8 cellular contexts compared by ENCODE assay signal in genomic region chr18:59139291-59139614, GRCh38. TPM values are rescaled to one million over a fixed set of nuclear protein-coding genes. Genes with fewer than 3 reads are reported as not detected.
DNase-seq lines count a peak whose midpoint lies in the region; ATAC-seq and TF ChIP-seq lines count a peak whose summit lies in the region.

No MANE protein-coding gene starts in this region.

- H3K36me3 ChIP-seq in GM23338 (ENCODE audit: insufficient read depth) (no peaks in the 10 kb centered on the region; the same call in 1 of the 2 replicates), RWPE2 (ENCODE audit: low read depth) (no peaks in the 10 kb centered on the region), neuron (ENCODE audit: insufficient read depth, low read length) (no peaks in the 10 kb centered on the region), subcutaneous abdominal adipose tissue (ENCODE audit: control insufficient read depth in 5 of 5, insufficient read depth in 5 of 5, low read length in 5 of 5) (no peaks in the 10 kb centered on the region)

- peaks cover 10% of the 10 kb centered on the region; the same call in 1 of the 2 replicates for H4K20me1 ChIP-seq in GM23338 (replicated peaks; ENCODE audit: insufficient read depth)

- H3K27ac Mint-ChIP-seq in GM23338 = peak overlapping the region; percentile 99

- no peaks in the 10 kb centered on the region for H3K36me3 Mint-ChIP-seq in GM23338 (ENCODE audit: low read depth)

- no peaks in the 10 kb centered on the region for H3K27me3 Mint-ChIP-seq in GM23338 (ENCODE audit: insufficient read depth, low read depth, poor library complexity)

- H3K9me3 Mint-ChIP-seq in GM23338 = no peaks in the 10 kb centered on the region

- H3K4me1 Mint-ChIP-seq in GM23338 = peaks cover 22% of the 10 kb centered on the region

- DNase-seq in DMS79 (lab: John Stamatoyannopoulos, UW) (peak; percentile 77), GM23338 (ENCODE audit: low spot score) (peak; percentile 94), LoVo (ENCODE audit: low spot score) (peak; percentile 92), RWPE2 (ENCODE audit: low spot score) (peak; percentile 82), fibroblast of villous mesenchyme (ENCODE audit: low read depth) (peak; percentile 77)
- DNase-seq in activated effector memory CD4-positive, alpha-beta T cell treated with anti-CD3 and anti-CD28 coated beads, Interleukin-2, amount 50 U/mL, for 16 hours = peak; percentile 97

- peak overlapping the region; percentile 98 for H3K4me3 Mint-ChIP-seq in GM23338

- H3K9me2 ChIP-seq in GM23338 (ENCODE audit: insufficient read depth) = peaks cover 9% of the 10 kb centered on the region; the same call in 1 of the 2 replicates

- peak overlapping the region; percentile 72 for H3K4me2 ChIP-seq in GM23338

- no peak for TF ChIP-seq CTCF in GM23338 (conservative IDR thresholded peaks at IDR 0.05; ENCODE audit: low read depth in 2 of 2)
- no peak for TF ChIP-seq CTCF in RWPE2 (IDR thresholded peaks at IDR 0.05; ENCODE audit: poor library complexity, severe bottlenecking)
- no peak for TF ChIP-seq CTCF in fibroblast of villous mesenchyme (IDR thresholded peaks at IDR 0.05; ENCODE audit: insufficient read depth, low read depth, low read length)

- no peaks in the 10 kb centered on the region for H3F3A ChIP-seq in GM23338 (replicated peaks; ENCODE audit: low read depth)

- peak overlapping the region; percentile 88; the same call in 1 of the 2 replicates for H3K27ac ChIP-seq in GM23338 (ENCODE audit: low read depth)
- H3K27ac ChIP-seq in RWPE2 (ENCODE audit: poor library complexity, severe bottlenecking) = peak overlapping the region; percentile 36
- H3K27ac ChIP-seq in subcutaneous abdominal adipose tissue (ENCODE audit: low read depth, low read length) = no peak overlapping the region

- H3K9ac ChIP-seq in subcutaneous abdominal adipose tissue (ENCODE audit: low read length in 5 of 5) = peak overlapping the region in 3 of 5 donors; percentile 7 to 87 (median 72)

- peaks cover 19% of the 10 kb centered on the region for H3K4me1 ChIP-seq in GM23338 (ENCODE audit: insufficient read depth)
- no peaks in the 10 kb centered on the region for H3K4me1 ChIP-seq in RWPE2 (ENCODE audit: insufficient read depth, poor library complexity, severe bottlenecking)
- H3K4me1 ChIP-seq in neuron (ENCODE audit: insufficient read depth, low read length) = peaks cover 21% of the 10 kb centered on the region
- peaks cover 0 to 13% (median 12%) of the 10 kb centered on the region in 5 donors for H3K4me1 ChIP-seq in subcutaneous abdominal adipose tissue (ENCODE audit: control insufficient read depth in 5 of 5, insufficient read depth in 5 of 5, low read length in 5 of 5)

- H2AFZ ChIP-seq in GM23338 = peak overlapping the region; percentile 63; the same call in 1 of the 2 replicates
- peak overlapping the region; percentile 94 for H2AFZ ChIP-seq in neuron (ENCODE audit: low read depth, low read length)

- ATAC-seq in GM23338 = peak; percentile 84
- peak; percentile 88 for ATAC-seq in RWPE2 (ENCODE audit: low read depth)

- H3K27me3 ChIP-seq in GM23338 (ENCODE audit: insufficient read depth) = no peaks in the 10 kb centered on the region
- H3K27me3 ChIP-seq in RWPE2 (ENCODE audit: insufficient read depth, poor library complexity, severe bottlenecking) = peaks cover under 1% of the 10 kb centered on the region
- H3K27me3 ChIP-seq in neuron (ENCODE audit: insufficient read depth, low read length) = no peaks in the 10 kb centered on the region
- H3K27me3 ChIP-seq in subcutaneous abdominal adipose tissue (ENCODE audit: control insufficient read depth in 5 of 5, insufficient read depth in 4 of 5, low read length in 5 of 5) = peaks cover 0 to 20% (median 6%) of the 10 kb centered on the region in 5 donors

- peaks cover 37% of the 10 kb centered on the region for H3K79me2 ChIP-seq in GM23338 (replicated peaks; ENCODE audit: insufficient read depth)

- H3K4me3 ChIP-seq in GM23338 (peak overlapping the region; percentile 98), RWPE2 (ENCODE audit: severe bottlenecking) (peak overlapping the region; percentile 86), fibroblast of villous mesenchyme (ENCODE audit: low read depth, low read length) (peak overlapping the region; percentile 90), neuron (ENCODE audit: low read length) (peak overlapping the region; percentile 80), subcutaneous abdominal adipose tissue (ENCODE audit: low read depth in 1 of 5, low read length in 5 of 5) (peak overlapping the region; percentile 79 to 90 (median 83))

- H3K9me3 ChIP-seq in RWPE2 (ENCODE audit: severe bottlenecking) (no peaks in the 10 kb centered on the region), neuron (ENCODE audit: low read length) (no peaks in the 10 kb centered on the region), subcutaneous abdominal adipose tissue (ENCODE audit: control insufficient read depth in 5 of 5, low read length in 5 of 5) (no peaks in the 10 kb centered on the region)

TF ChIP-seq in GM23338, 12 proteins besides CTCF, POLR2A, EP300 and RAD21 (continues in another document):
- TF ChIP-seq REST (IDR thresholded peaks at IDR 0.05; ENCODE audit: unreplicated experiment) (no peak), POLR2AphosphoS5 (IDR thresholded peaks at IDR 0.05; ENCODE audit: low read depth) (peak; percentile 67), ETS1 (IDR thresholded peaks at IDR 0.05) (no peak), ZNF114 (CRISPR knock-in tag; IDR thresholded peaks at IDR 0.05) (no peak)

RNA-seq across cellular contexts. Expression of gene SEC11C, which starts 0.4 kb away (rescaled TPM):
- 31.7 and 44.3 TPM in 2 replicates for total RNA-seq in GM23338 (2014; rRNA removed; shearing (Covaris generic))
- 157 and 169 TPM in 2 replicates for polyA plus RNA-seq in GM23338 (2016; fragmentation: Nextera tagmentation; extraction: Ambion mirVana)
- total RNA-seq in fibroblast of villous mesenchyme = 17.4 and 24.6 TPM in 2 replicates
